Comparison of ENCODE assay signal across 8 cellular contexts in the genomic region with DNA sequence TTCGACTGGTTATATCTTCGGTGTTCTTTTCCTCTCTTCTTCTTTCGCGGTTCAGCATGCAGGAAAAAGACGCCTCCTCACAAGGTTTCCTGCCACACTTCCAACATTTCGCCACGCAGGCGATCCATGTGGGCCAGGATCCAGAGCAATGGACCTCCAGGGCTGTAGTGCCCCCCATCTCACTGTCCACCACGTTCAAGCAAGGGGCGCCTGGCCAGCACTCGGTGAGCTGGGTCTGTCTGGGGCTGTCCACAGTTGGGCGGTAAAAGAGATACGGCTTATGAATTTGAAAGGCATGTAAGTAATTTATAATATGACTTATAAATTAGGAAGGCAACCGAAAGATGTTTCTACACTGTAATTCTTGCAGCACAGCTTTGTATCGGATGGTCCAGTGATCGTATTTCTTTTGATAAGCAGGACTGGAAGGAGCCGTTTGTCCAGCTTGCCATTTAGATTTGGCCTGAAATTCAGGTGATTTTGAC. TPM values are rescaled to one million over a fixed set of nuclear protein-coding genes. Genes with fewer than 3 reads are reported as not detected.
A peak's percentile ranks its signal among the peaks of the same experiment; 100 is the strongest.
DNase-seq lines count a peak whose midpoint lies in the region; TF ChIP-seq lines count a peak whose summit lies in the region.

No MANE protein-coding gene starts in this region.

- H3K36me3 ChIP-seq in MG63: no peaks in the 10 kb centered on the region
- H3K36me3 ChIP-seq in vagina: no peaks in the 10 kb centered on the region

- H3K9me3 ChIP-seq in MG63: no peaks in the 10 kb centered on the region
- H3K9me3 ChIP-seq in vagina: no peaks in the 10 kb centered on the region

- peak overlapping the region; percentile 94 for H3K4me3 Mint-ChIP-seq in activated CD4-positive, alpha-beta T cell treated with anti-CD3 and anti-CD28 coated beads, Interleukin-2, amount 10 ng/mL, durations not matched to agents 24 days and 14 days
- peak overlapping the region; percentile 87 for H3K4me3 Mint-ChIP-seq in mesothelial cell of epicardium

- TF ChIP-seq POLR2A in vagina (IDR thresholded peaks at IDR 0.05): no peak

- no peaks in the 10 kb centered on the region for H3K9me3 Mint-ChIP-seq in activated CD4-positive, alpha-beta T cell treated with anti-CD3 and anti-CD28 coated beads, Interleukin-2, amount 10 ng/mL, durations not matched to agents 24 days and 14 days
- H3K9me3 Mint-ChIP-seq in mesothelial cell of epicardium: no peaks in the 10 kb centered on the region

- TF ChIP-seq CTCF in mesothelial cell of epicardium (IDR thresholded peaks at IDR 0.05; ENCODE audit: unreplicated experiment) (no peak), vagina (IDR thresholded peaks at IDR 0.05) (no peak)

- peaks cover 18% of the 10 kb centered on the region for H3K4me1 Mint-ChIP-seq in activated CD4-positive, alpha-beta T cell treated with anti-CD3 and anti-CD28 coated beads, Interleukin-2, amount 10 ng/mL, durations not matched to agents 24 days and 14 days
- H3K4me1 Mint-ChIP-seq in mesothelial cell of epicardium: peaks cover 16% of the 10 kb centered on the region

- H3K27ac ChIP-seq in vagina: peak overlapping the region; percentile 89

- H3K27me3 ChIP-seq in MG63 (peaks cover 2% of the 10 kb centered on the region; the same call in 1 of the 2 replicates), vagina (no peaks in the 10 kb centered on the region)

- H3K27me3 Mint-ChIP-seq in activated CD4-positive, alpha-beta T cell treated with anti-CD3 and anti-CD28 coated beads, Interleukin-2, amount 10 ng/mL, durations not matched to agents 24 days and 14 days: peaks cover 3% of the 10 kb centered on the region
- no peaks in the 10 kb centered on the region for H3K27me3 Mint-ChIP-seq in mesothelial cell of epicardium (ENCODE audit: low read depth)

- no peaks in the 10 kb centered on the region for H3K36me3 Mint-ChIP-seq in activated CD4-positive, alpha-beta T cell treated with anti-CD3 and anti-CD28 coated beads, Interleukin-2, amount 10 ng/mL, durations not matched to agents 24 days and 14 days (ENCODE audit: low read depth)
- no peaks in the 10 kb centered on the region for H3K36me3 Mint-ChIP-seq in mesothelial cell of epicardium

- no peak for DNase-seq in activated CD4-positive, alpha-beta T cell treated with anti-CD3 and anti-CD28 coated beads, Interleukin-2, amount 10 ng/mL, durations not matched to agents 24 days and 14 days
- DNase-seq in activated CD4-positive, alpha-beta T cell treated with anti-CD3 and anti-CD28 coated beads, Interleukin-2, amount 50 U/mL, for 48 hours: no peak
- DNase-seq in MG63: no peak
- DNase-seq in dedifferentiated amniotic fluid mesenchymal stem cell (ENCODE audit: extremely low spot score): peak; percentile 32
- no peak for DNase-seq in mesothelial cell of epicardium (ENCODE audit: low spot score in 2 of 2, unreplicated experiment in 2 of 2)
- peak in 1 of 2 donors; percentile 89 for DNase-seq in vagina (ENCODE audit: extremely low spot score in 2 of 2)
- no peak for DNase-seq in stimulated activated CD4-positive, alpha-beta T cell treated with anti-CD3 and anti-CD28 coated beads, Interleukin-2, amount 100 ng/mL, for 24 hours
- DNase-seq in DMS79 treated with DMSO at 0.1 percent for 48 hours (lab: John Stamatoyannopoulos, UW): no peak

- H3K27ac Mint-ChIP-seq in activated CD4-positive, alpha-beta T cell treated with anti-CD3 and anti-CD28 coated beads, Interleukin-2, amount 10 ng/mL, durations not matched to agents 24 days and 14 days: peak overlapping the region; percentile 90
- H3K27ac Mint-ChIP-seq in mesothelial cell of epicardium: peak overlapping the region; percentile 97

- H3K4me3 ChIP-seq in MG63: peak overlapping the region; percentile 73
- peak overlapping the region; percentile 65 to 71 for H3K4me3 ChIP-seq in vagina

- intact Hi-C loops in activated CD4-positive, alpha-beta T cell treated with anti-CD3 and anti-CD28 coated beads, Interleukin-2, amount 10 ng/mL, durations not matched to agents 24 days and 14 days (cut with micrococcal nuclease): loop anchor here (1.0 to 5.0 kb wide), 7 partner anchors 27 to 669 kb away; a partner anchor contains a TSS
- intact Hi-C loops in vagina (cut with DNase I): no loop called here

- H3K4me1 ChIP-seq in vagina: peaks cover 21% of the 10 kb centered on the region

RNA-seq across cellular contexts. Expression of a gene that starts 0.3 kb away (rescaled TPM):
- 12.7 and 14.3 TPM in 2 replicates for total RNA-seq in activated CD4-positive, alpha-beta T cell treated with anti-CD3 and anti-CD28 coated beads, Interleukin-2, amount 10 ng/mL, durations not matched to agents 24 days and 14 days
- total RNA-seq in MG63 (2014; rRNA removed; shearing (Covaris generic); ENCODE audit: low replicate concordance): 1.1 and 2.3 TPM in 2 replicates
- 4.8 TPM in 3 replicates for total RNA-seq in mesothelial cell of epicardium
- 4.2 TPM for total RNA-seq in vagina

RNA-seq across cellular contexts. Expression of a gene that starts 56.9 kb away (rescaled TPM):
- total RNA-seq in activated CD4-positive, alpha-beta T cell treated with anti-CD3 and anti-CD28 coated beads, Interleukin-2, amount 10 ng/mL, durations not matched to agents 24 days and 14 days: 22.2 and 24.6 TPM in 2 replicates
- 16.1 and 19.1 TPM in 2 replicates for total RNA-seq in MG63 (2014; rRNA removed; shearing (Covaris generic); ENCODE audit: low replicate concordance)
- total RNA-seq in mesothelial cell of epicardium (23.0 to 23.7 TPM (median 23.4 TPM) in 3 replicates), vagina (27.3 TPM)
